Comparison of ENCODE assay signal across 13 cellular contexts in the genomic region with DNA sequence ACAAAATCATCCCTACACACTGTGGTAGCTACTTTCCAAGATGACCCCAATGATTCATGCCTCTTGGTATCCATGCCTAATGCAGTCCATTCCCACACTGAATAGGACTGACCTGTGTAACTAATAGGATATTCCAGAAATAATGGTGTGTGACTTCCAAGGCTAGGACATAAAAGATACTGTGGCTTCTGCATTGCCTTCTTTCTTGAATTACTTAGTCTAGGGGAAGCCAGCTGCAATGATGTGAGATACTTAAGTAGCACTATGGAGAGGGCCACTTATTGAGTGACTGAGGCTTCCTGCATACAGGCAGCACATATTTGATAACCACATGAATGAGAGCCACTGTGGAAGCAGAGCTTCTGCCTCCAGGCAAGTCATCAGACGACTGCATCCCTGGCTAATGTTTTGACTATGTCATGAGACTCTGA.
A peak's percentile ranks its signal among the peaks of the same experiment; 100 is the strongest.
DNase-seq lines count a peak whose midpoint lies in the region; ATAC-seq and TF ChIP-seq lines count a peak whose summit lies in the region.
"Had no signal": no experiment of that assay in that cellular context is flagged by ENCODE, and none has a peak within 500 bp of the region (broad histone marks: within the 10 kb centered on the region; RNA-seq: fewer than 3 reads in every experiment).

No MANE protein-coding gene starts in this region.

- H3K4me3 ChIP-seq in AG04449 (ENCODE audit: low read depth, low read length) (no peak overlapping the region), adipocyte (ENCODE audit: low read length) (no peak overlapping the region)

- H3K9me3 ChIP-seq in adipocyte (ENCODE audit: control insufficient read depth, low read length), result no peaks in the 10 kb centered on the region

- ATAC-seq in GM18520 (IDR thresholded peaks at IDR 0.05; ENCODE audit: unreplicated experiment), result no peak
- no peak for ATAC-seq in HG02973 (IDR thresholded peaks at IDR 0.05; ENCODE audit: unreplicated experiment)
- ATAC-seq: stimulated activated naive B cell treated with anti-CD40 and anti-IgM and Interleukin-4, amounts not matched to agents 10 μg/mL and 1 μg/mL and 100 μg/mL, for 72 hours had no signal

- no peak overlapping the region for H3K9ac ChIP-seq in adipocyte (ENCODE audit: low read length)

- DNase-seq in AG04449 (ENCODE audit: low read depth, low spot score) (peak; percentile 65), GM04504 (ENCODE audit: low read depth) (peak; percentile 57), adipocyte (ENCODE audit: low read depth) (peak; percentile 49), kidney tubule cell (ENCODE audit: low spot score) (peak; percentile 88), NCI-H774 (lab: John Stamatoyannopoulos, UW) (no peak)
- DNase-seq in activated CD4-positive, alpha-beta T cell treated with anti-CD3 and anti-CD28 coated beads, Interleukin-2, amount 50 U/mL, for 4 hours, result no peak
- DNase-seq: activated CD4-positive, alpha-beta T cell treated with anti-CD3 and anti-CD28 coated beads, Interleukin-2, amount 50 U/mL, for 48 hours; activated gamma-delta T cell; stimulated activated CD4-positive, alpha-beta T cell treated with anti-CD3 and anti-CD28 coated beads, Interleukin-4, amount 100 ng/mL, for 1 hour; stimulated activated naive B cell treated with anti-CD40 and anti-IgM and Interleukin-4, amounts not matched to agents 10 μg/mL and 1 μg/mL and 100 μg/mL, for 72 hours; T-helper 1 cell had no signal

- no peaks in the 10 kb centered on the region for H3K27me3 ChIP-seq in adipocyte (replicated peaks; ENCODE audit: control insufficient read depth, insufficient read depth, low read length)

- CTCF ChIA-PET in AG04449 (lab: Yijun Ruan, JAX), result interaction anchor here (0.7 to 2.5 kb wide), 7 partner anchors 9 to 577 kb away, joined by 3 to 9 read pairs (median 3); no protein-coding TSS in a partner anchor

- no peaks in the 10 kb centered on the region for H3K4me1 ChIP-seq in adipocyte (ENCODE audit: control insufficient read depth, insufficient read depth, low read length)

- TF ChIP-seq CTCF in AG04449 (IDR thresholded peaks at IDR 0.05; ENCODE audit: insufficient read depth, low read length, missing control alignments), result no peak

- H3K36me3 ChIP-seq in adipocyte (ENCODE audit: control insufficient read depth, insufficient read depth, low read length, severe bottlenecking), result peaks cover 7% of the 10 kb centered on the region

- POLR2A ChIA-PET in AG04449 (lab: Yijun Ruan, JAX), result no interaction called here

Comparison
In these comparisons a context has a peak if more than half of its experiments do, and no peak if none do; other contexts are left out.
1. DNase-seq: peak in AG04449 (single experiment), GM04504 (single experiment), adipocyte (single experiment) and kidney tubule cell (single experiment); none in activated CD4-positive, alpha-beta T cell treated with anti-CD3 and anti-CD28 coated beads, Interleukin-2, amount 50 U/mL, for 4 hours (0 of 2) and NCI-H774 (single experiment).